ENCODE assay signal across 26 cellular contexts in the genomic region with DNA sequence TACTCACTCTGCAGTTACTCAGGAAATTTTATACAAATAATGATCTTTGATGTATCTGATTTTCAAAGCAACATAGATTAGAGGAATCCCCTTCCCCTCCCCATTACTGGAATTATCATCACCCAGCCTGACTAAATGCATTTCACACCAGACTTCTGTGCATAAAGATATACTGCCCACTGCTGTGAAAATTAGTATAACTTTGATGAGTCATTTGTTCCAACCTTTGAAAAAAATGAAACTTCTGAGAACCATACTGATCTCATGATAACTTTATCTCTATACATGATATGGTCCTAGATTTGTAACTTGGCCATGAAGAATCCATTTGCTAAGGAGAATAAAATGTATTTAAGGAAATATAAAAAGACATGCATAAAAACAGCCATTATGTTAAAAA.
DNase-seq lines count a peak whose midpoint lies in the region; ATAC-seq, FAIRE-seq and TF ChIP-seq lines count a peak whose summit lies in the region.
"Had no signal": no experiment of that assay in that cellular context is flagged by ENCODE, and none has a peak within 500 bp of the region (broad histone marks: within the 10 kb centered on the region; RNA-seq: fewer than 3 reads in every experiment).

No MANE protein-coding gene starts in this region.

- peaks cover 0 to 7% of the 10 kb centered on the region in 2 experiments; a peak in 2 of 4 replicates for H3K79me1 ChIP-seq in IMR-90 (ENCODE audit: low read depth in 1 of 2, low read length in 2 of 2)

- no peaks in the 10 kb centered on the region for H3K9me1 ChIP-seq in IMR-90 (ENCODE audit: insufficient read depth, low read length)

- POLR2A ChIA-PET in IMR-90 (lab: Charles Lee; ENCODE audit: unreplicated experiment): no interaction called here

- H3K4me3 ChIP-seq in IMR-90 (ENCODE audit: insufficient read depth, low read depth, low read length) (no peak overlapping the region), astrocyte of the spinal cord (ENCODE audit: low read depth, low read length) (no peak overlapping the region)
- H3K4me3 ChIP-seq: body of pancreas, GM12878, HAP-1, MG63, spleen, suprapubic skin, vagina had no signal

- no TSS peak for BruUV-seq in IMR-90 (replicated peaks; lab: Mats Ljungman, UMichigan)

- H3K4me1 Mint-ChIP-seq in activated T-cell treated with anti-CD3 and anti-CD28 coated beads, Interleukin-2, amount 50 U/mL, for 24 hours (ENCODE audit: low read depth): peaks cover 12% of the 10 kb centered on the region

- no peak overlapping the region for H2AFZ ChIP-seq in IMR-90 (replicated peaks; ENCODE audit: low read length, poor library complexity)

- no peaks in the 10 kb centered on the region for H3K27me3 Mint-ChIP-seq in activated T-cell treated with anti-CD3 and anti-CD28 coated beads, Interleukin-2, amount 50 U/mL, for 24 hours
- H3K27me3 Mint-ChIP-seq: dendritic cell treated with granulocyte-macrophage colony-stimulating factor and Interleukin-4, amounts not matched to agents 40 ng/mL and 50 ng/mL, for 4 days had no signal

- H3K27ac ChIP-seq in IMR-90 (ENCODE audit: insufficient read depth, low read length): no peak overlapping the region
- H3K27ac ChIP-seq: body of pancreas, spleen, suprapubic skin, vagina had no signal

- no peak overlapping the region for H2AK9ac ChIP-seq in IMR-90 (replicated peaks; ENCODE audit: low read depth, low read length, poor library complexity)

- no peak overlapping the region for H3K18ac ChIP-seq in IMR-90 (ENCODE audit: low read depth, low read length)

- H3K4me3 Mint-ChIP-seq in activated T-cell treated with anti-CD3 and anti-CD28 coated beads, Interleukin-2, amount 50 U/mL, for 24 hours: no peak overlapping the region
- H3K4me3 Mint-ChIP-seq: dendritic cell treated with granulocyte-macrophage colony-stimulating factor and Interleukin-4, amounts not matched to agents 40 ng/mL and 50 ng/mL, for 4 days; mesothelial cell of epicardium; neural crest cell had no signal

- H4K91ac ChIP-seq in IMR-90 (ENCODE audit: insufficient read depth, low read depth, low read length): no peak overlapping the region

- H2BK120ac ChIP-seq in IMR-90 (ENCODE audit: low read depth, low read length): no peak overlapping the region

- H3K9me3 ChIP-seq in IMR-90 (ENCODE audit: control insufficient read depth, insufficient read depth, low read length): no peaks in the 10 kb centered on the region
- H3K9me3 ChIP-seq: body of pancreas, HAP-1, MG63, spleen, suprapubic skin, vagina had no signal

- H3K36me3 Mint-ChIP-seq in activated T-cell treated with anti-CD3 and anti-CD28 coated beads, Interleukin-2, amount 50 U/mL, for 24 hours (ENCODE audit: low read depth): no peaks in the 10 kb centered on the region
- H3K36me3 Mint-ChIP-seq: mesothelial cell of epicardium had no signal

- no peak overlapping the region for H3K56ac ChIP-seq in IMR-90 (ENCODE audit: extremely low read depth, insufficient read depth, low read length)

- no peaks in the 10 kb centered on the region for H3K9me3 Mint-ChIP-seq in activated T-cell treated with anti-CD3 and anti-CD28 coated beads, Interleukin-2, amount 50 U/mL, for 24 hours
- H3K9me3 Mint-ChIP-seq: mesothelial cell of epicardium, neural crest cell had no signal

- no peak overlapping the region for H4K8ac ChIP-seq in IMR-90 (ENCODE audit: low read depth in 2 of 2, low read length in 2 of 2)

- no peaks in the 10 kb centered on the region for H3K36me3 ChIP-seq in IMR-90 (ENCODE audit: control insufficient read depth, insufficient read depth, low read length)
- H3K36me3 ChIP-seq: HAP-1, MG63, spleen, suprapubic skin, vagina had no signal

- H2BK20ac ChIP-seq in IMR-90 (ENCODE audit: low read depth, low read length): no peak overlapping the region

- no peak overlapping the region for H2AK5ac ChIP-seq in IMR-90 (ENCODE audit: low read depth, low read length)

- no peak for DNase-seq in activated T-cell treated with anti-CD3 and anti-CD28 coated beads, Interleukin-2, amount 50 U/mL, for 24 hours
- no peak for DNase-seq in activated T-cell treated with anti-CD3 and anti-CD28 coated beads, Interleukin-2, amount 50 U/mL, for 1 hour
- DNase-seq in IMR-90 (peak; percentile 46), astrocyte of the spinal cord (ENCODE audit: low read depth, low spot score) (peak; percentile 54)
- DNase-seq in stimulated activated CD4-positive, alpha-beta T cell treated with anti-CD3 and anti-CD28 coated beads, Interleukin-1b, Interleukin-23, amount 100 ng/mL, for 48 hours: no peak
- DNase-seq: activated CD4-positive, CD25-positive, alpha-beta regulatory T cell treated with anti-CD3 and anti-CD28 coated beads, Interleukin-2, amount 50 U/mL, for 72 hours; activated gamma-delta T cell treated with Interleukin-2 at 50 U/mL for 16 hours; body of pancreas; MG63; NCI-H1436 treated with DMSO at 0.1 percent for 48 hours; NCI-H774; spleen; T-helper 9 cell had no signal

- H3K27me3 ChIP-seq in IMR-90 (ENCODE audit: control insufficient read depth, insufficient read depth, low read length): no peaks in the 10 kb centered on the region
- H3K27me3 ChIP-seq: body of pancreas, MG63, spleen, suprapubic skin, vagina had no signal

- intact Hi-C loops in IMR-90 (cut with micrococcal nuclease): no loop called here

- CTCF ChIA-PET in IMR-90 (lab: Yijun Ruan, JAX): no interaction called here

- peak; percentile 33 for FAIRE-seq in islet of Langerhans (lab: Jason Lieb, UNC)
- FAIRE-seq: endothelial cell of umbilical vein, GM12878, HepG2 had no signal

- no peak for TF ChIP-seq POLR2A in IMR-90 (IDR thresholded peaks at IDR 0.05; ENCODE audit: low read depth, low read length)

- H3K4me1 ChIP-seq in IMR-90 (ENCODE audit: control insufficient read depth, insufficient read depth, low read length): no peaks in the 10 kb centered on the region
- H3K4me1 ChIP-seq: body of pancreas, HAP-1, spleen, suprapubic skin, vagina had no signal

- ATAC-seq in IMR-90 (ENCODE audit: low read depth) (peak; percentile 37; the same call in 1 of the 2 replicates), HG03196 (IDR thresholded peaks at IDR 0.05; ENCODE audit: unreplicated experiment) (no peak), GM19467 (IDR thresholded peaks at IDR 0.05; ENCODE audit: unreplicated experiment) (no peak)
- ATAC-seq: body of pancreas, GM12878, HepG2, left lobe of liver had no signal

- no peak overlapping the region for H3K14ac ChIP-seq in IMR-90 (replicated peaks; ENCODE audit: low read depth, low read length)

- no peak for TF ChIP-seq CTCF in IMR-90 (conservative IDR thresholded peaks at IDR 0.05; ENCODE audit: low read depth, low read length)
- no peak for TF ChIP-seq CTCF in astrocyte of the spinal cord (IDR thresholded peaks at IDR 0.05; ENCODE audit: low read depth, low read length)

- no peak for TF ChIP-seq RAD21 in IMR-90 (IDR thresholded peaks at IDR 0.05; ENCODE audit: low read length)

- H3K9ac ChIP-seq in IMR-90 (ENCODE audit: low read depth, low read length): no peak overlapping the region

- H3K23ac ChIP-seq in IMR-90 (ENCODE audit: low read depth, low read length): no peak overlapping the region

- in situ Hi-C loops in IMR-90 (cut with MboI; ENCODE audit: low sequenced_read_pairs) (no loop called here), astrocyte of the spinal cord (cut with HindIII; ENCODE audit: low sequenced_read_pairs) (no loop called here)

- no peak overlapping the region for H3K4me2 ChIP-seq in IMR-90 (ENCODE audit: low read depth, low read length)

- dilution Hi-C loops in IMR-90 (cut with HindIII; ENCODE audit: low sequenced_read_pairs, unreplicated experiment): no loop called here

- H2BK5ac ChIP-seq in IMR-90 (ENCODE audit: low read depth, low read length, poor library complexity, severe bottlenecking): no peak overlapping the region

- H4K5ac ChIP-seq in IMR-90 (ENCODE audit: low read depth, low read length): no peak overlapping the region

- no peak overlapping the region for H2BK15ac ChIP-seq in IMR-90 (ENCODE audit: low read depth, low read length)

- H3K27ac Mint-ChIP-seq in activated T-cell treated with anti-CD3 and anti-CD28 coated beads, Interleukin-2, amount 50 U/mL, for 24 hours: peak overlapping the region; percentile 64
- H3K27ac Mint-ChIP-seq: dendritic cell treated with granulocyte-macrophage colony-stimulating factor and Interleukin-4, amounts not matched to agents 40 ng/mL and 50 ng/mL, for 4 days; mesothelial cell of epicardium had no signal

- no peaks in the 10 kb centered on the region for H4K20me1 ChIP-seq in IMR-90 (ENCODE audit: insufficient read depth, low read length)

- H3K4ac ChIP-seq in IMR-90 (ENCODE audit: low read depth, low read length): no peak overlapping the region

TF ChIP-seq in IMR-90, 13 proteins besides CTCF, POLR2A, EP300 and RAD21:
- TF ChIP-seq BHLHE40 (IDR thresholded peaks at IDR 0.05; ENCODE audit: low read depth, low read length) (no peak), FOS (IDR thresholded peaks at IDR 0.05; ENCODE audit: low read depth, low read length) (peak; percentile 37; the same call in 1 of the 2 replicates)

Comparison
In these comparisons a context has a peak if more than half of its experiments do, and no peak if none do; other contexts are left out.
1. DNase-seq: peak in IMR-90 (single experiment) and astrocyte of the spinal cord (single experiment); none in activated T-cell treated with anti-CD3 and anti-CD28 coated beads, Interleukin-2, amount 50 U/mL, for 24 hours (single experiment), activated T-cell treated with anti-CD3 and anti-CD28 coated beads, Interleukin-2, amount 50 U/mL, for 1 hour (single experiment) and stimulated activated CD4-positive, alpha-beta T cell treated with anti-CD3 and anti-CD28 coated beads, Interleukin-1b, Interleukin-23, amount 100 ng/mL, for 48 hours (single experiment).